8 cellular contexts compared by ENCODE assay signal in the genomic region with DNA sequence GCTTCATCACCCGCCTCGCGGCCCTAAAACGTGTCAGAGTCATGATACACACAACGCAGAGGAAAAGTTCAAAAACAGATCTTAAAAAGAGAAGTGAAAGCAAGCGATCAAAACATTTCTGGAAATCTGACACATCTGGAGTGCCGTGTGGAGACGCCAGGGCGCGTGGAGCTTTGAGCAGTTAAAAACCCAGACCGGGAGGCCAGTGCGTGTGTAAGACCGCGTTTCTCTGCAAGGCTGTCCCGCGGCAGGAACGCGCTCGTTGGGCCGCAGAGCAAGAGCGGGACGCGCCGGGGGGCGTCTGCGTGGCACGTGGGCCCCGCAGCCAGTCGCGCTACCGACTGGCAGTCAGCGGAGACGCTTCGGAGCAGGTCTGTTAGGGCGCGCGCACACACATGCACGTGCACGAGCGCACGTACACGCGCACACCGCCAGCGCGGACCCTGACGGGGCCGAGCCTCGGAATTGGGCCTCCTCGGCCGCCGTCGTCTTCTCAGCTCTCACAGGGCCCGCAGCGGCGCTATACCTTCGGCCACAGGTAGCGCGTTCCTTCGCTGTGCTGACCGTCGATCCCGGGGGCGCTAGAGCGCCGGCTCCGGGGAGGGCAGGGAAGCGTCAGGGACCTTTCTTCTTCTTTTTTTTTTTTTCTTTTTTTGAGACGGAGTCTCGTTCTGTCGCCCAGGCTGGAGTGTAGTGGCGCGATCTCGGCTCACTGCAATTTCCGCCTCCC. TPM values are rescaled to one million over a fixed set of nuclear protein-coding genes. Genes with fewer than 3 reads are reported as not detected.
A peak's percentile ranks its signal among the peaks of the same experiment; 100 is the strongest.
DNase-seq lines count a peak whose midpoint lies in the region; ATAC-seq and FAIRE-seq lines count a peak whose summit lies in the region.

No MANE protein-coding gene starts in this region.

- peak overlapping the region; percentile 26 for H4K8ac ChIP-seq in neuronal stem cell (ENCODE audit: low read depth, low read length)

- no peak overlapping the region for H3K14ac ChIP-seq in neuronal stem cell (ENCODE audit: low read length)

- CTCF ChIA-PET in activated naive CD4-positive, alpha-beta T cell treated with anti-CD3 and anti-CD28 coated beads for 36 hours (lab: Charles Lee) = interaction anchor here (0.7 to 4.8 kb wide), 13 partner anchors 20 to 533 kb away, joined by 3 to 81 read pairs (median 5); partner anchors contain the start of gene RNF6

- ATAC-seq in GM21825 (IDR thresholded peaks at IDR 0.05; ENCODE audit: unreplicated experiment) = peak; percentile 80

- H2BK15ac ChIP-seq in neuronal stem cell (ENCODE audit: low read length) = no peak overlapping the region

- no peak overlapping the region for H2BK120ac ChIP-seq in neuronal stem cell (ENCODE audit: low read depth, low read length)

- no peak overlapping the region for H2BK5ac ChIP-seq in neuronal stem cell (ENCODE audit: low read length)

- no peak overlapping the region for H2BK12ac ChIP-seq in neuronal stem cell (ENCODE audit: low read length)

- no peaks in the 10 kb centered on the region for H3K9me3 Mint-ChIP-seq in activated naive CD4-positive, alpha-beta T cell treated with anti-CD3 and anti-CD28 coated beads for 36 hours

- H3K18ac ChIP-seq in neuronal stem cell (ENCODE audit: low read length) = peak overlapping the region; percentile 92

- H3K4me1 Mint-ChIP-seq in activated naive CD4-positive, alpha-beta T cell treated with anti-CD3 and anti-CD28 coated beads for 36 hours (ENCODE audit: low read depth) = peaks cover 21% of the 10 kb centered on the region

- no peak overlapping the region for H4K91ac ChIP-seq in neuronal stem cell (ENCODE audit: low read depth, low read length, poor library complexity)

- no peak for FAIRE-seq in frontal cortex (lab: Jason Lieb, UNC)

- H3K9me3 ChIP-seq in SJCRH30 (replicated peaks) (no peaks in the 10 kb centered on the region), neuronal stem cell (replicated peaks in 1 of 2; ENCODE audit: control insufficient read depth in 2 of 2, insufficient read depth in 1 of 2, low read depth in 1 of 2, low read length in 2 of 2) (no peaks in the 10 kb centered on the region), subcutaneous abdominal adipose tissue (ENCODE audit: control insufficient read depth in 5 of 5, low read length in 5 of 5) (no peaks in the 10 kb centered on the region)

- no peak overlapping the region for H2AK5ac ChIP-seq in neuronal stem cell (ENCODE audit: low read depth, low read length)

- H3K27ac ChIP-seq in SJCRH30 = no peak overlapping the region; the same call in 1 of the 2 replicates
- no peak overlapping the region for H3K27ac ChIP-seq in neuronal stem cell (replicated peaks; ENCODE audit: low read length)
- peak overlapping the region; percentile 89 for H3K27ac ChIP-seq in subcutaneous abdominal adipose tissue (ENCODE audit: low read depth, low read length)

- no peaks in the 10 kb centered on the region for H3K36me3 ChIP-seq in SJCRH30
- H3K36me3 ChIP-seq in neuronal stem cell (replicated peaks in 1 of 2; ENCODE audit: control insufficient read depth in 2 of 2, insufficient read depth in 2 of 2, low read length in 2 of 2) = no peaks in the 10 kb centered on the region
- peaks cover 0 to 3% (median 0%) of the 10 kb centered on the region in 5 donors for H3K36me3 ChIP-seq in subcutaneous abdominal adipose tissue (ENCODE audit: control insufficient read depth in 5 of 5, insufficient read depth in 5 of 5, low read length in 5 of 5)

- intact Hi-C loops in activated naive CD4-positive, alpha-beta T cell treated with anti-CD3 and anti-CD28 coated beads for 36 hours (cut with micrococcal nuclease) = loop anchor here (1.0 to 10.0 kb wide), 12 partner anchors 35 to 1065 kb away; partner anchors contain the start of genes MTMR6, NUP58, RPL21 and WASF3

- no peaks in the 10 kb centered on the region for H3K79me1 ChIP-seq in neuronal stem cell (ENCODE audit: low read depth, low read length)

- H3K27me3 ChIP-seq in SJCRH30 = no peaks in the 10 kb centered on the region
- H3K27me3 ChIP-seq in neuronal stem cell (ENCODE audit: control insufficient read depth in 3 of 3, insufficient read depth in 3 of 3, low read depth in 1 of 3, low read length in 3 of 3) = no peaks in the 10 kb centered on the region
- no peaks in the 10 kb centered on the region for H3K27me3 ChIP-seq in subcutaneous abdominal adipose tissue (ENCODE audit: control insufficient read depth in 5 of 5, insufficient read depth in 4 of 5, low read length in 5 of 5)

- WGBS in neuronal stem cell (ENCODE audit: extremely low coverage in 2 of 2, insufficient read length in 2 of 2, insufficient replicate concordance in 1 of 2), 2 donors = no CpG with 5 or more reads among the region's 75 CpGs

- peak overlapping the region; percentile 90 for H3K9ac ChIP-seq in neuronal stem cell (ENCODE audit: low read depth, low read length, poor library complexity)
- peak overlapping the region; percentile 70 to 83 (median 79) for H3K9ac ChIP-seq in subcutaneous abdominal adipose tissue (ENCODE audit: low read length in 5 of 5)

- peak overlapping the region; percentile 95 for H3K27ac Mint-ChIP-seq in activated naive CD4-positive, alpha-beta T cell treated with anti-CD3 and anti-CD28 coated beads for 36 hours

- peak overlapping the region; percentile 62 for H3K4me2 ChIP-seq in neuronal stem cell (ENCODE audit: insufficient read depth, low read length, poor library complexity, severe bottlenecking)

- H3K4me3 Mint-ChIP-seq in activated naive CD4-positive, alpha-beta T cell treated with anti-CD3 and anti-CD28 coated beads for 36 hours = peak overlapping the region; percentile 88

- H3K23ac ChIP-seq in neuronal stem cell (ENCODE audit: low read depth, low read length, poor library complexity) = peak overlapping the region; percentile 52

- H3K4ac ChIP-seq in neuronal stem cell (ENCODE audit: low read length) = no peak overlapping the region

- DNase-seq in EH (ENCODE audit: low read depth) (peak; percentile 86), Kasumi-1 (lab: John Stamatoyannopoulos, UW) (peak; percentile 61 to 71), SJCRH30 (peak; percentile 80 to 89), frontal cortex (ENCODE audit: low spot score in 2 of 2) (peak; percentile 57 to 71), neuronal stem cell (ENCODE audit: low spot score) (peak; percentile 84)
- DNase-seq in activated naive CD4-positive, alpha-beta T cell treated with anti-CD3 and anti-CD28 coated beads for 36 hours = peak; percentile 88

- H3K27me3 Mint-ChIP-seq in activated naive CD4-positive, alpha-beta T cell treated with anti-CD3 and anti-CD28 coated beads for 36 hours (ENCODE audit: low read depth) = no peaks in the 10 kb centered on the region

- H2AFZ ChIP-seq in neuronal stem cell (ENCODE audit: low read length) = peak overlapping the region; percentile 86

- H3K4me3 ChIP-seq in SJCRH30 (peak overlapping the region; percentile 60), neuronal stem cell (ENCODE audit: low read length in 2 of 2) (peak overlapping the region; percentile 36 to 78), subcutaneous abdominal adipose tissue (ENCODE audit: low read depth in 1 of 5, low read length in 5 of 5) (peak overlapping the region; percentile 78 to 86 (median 84))

- H3K36me3 Mint-ChIP-seq in activated naive CD4-positive, alpha-beta T cell treated with anti-CD3 and anti-CD28 coated beads for 36 hours (ENCODE audit: low read depth) = peaks cover 4% of the 10 kb centered on the region

- peaks cover 7% of the 10 kb centered on the region; the same call in 1 of the 2 replicates for H3K4me1 ChIP-seq in SJCRH30
- no peaks in the 10 kb centered on the region for H3K4me1 ChIP-seq in neuronal stem cell (ENCODE audit: control insufficient read depth in 2 of 2, insufficient read depth in 1 of 2, low read depth in 1 of 2, low read length in 2 of 2)
- H3K4me1 ChIP-seq in subcutaneous abdominal adipose tissue (ENCODE audit: control insufficient read depth in 5 of 5, insufficient read depth in 5 of 5, low read length in 5 of 5) = peaks cover 0 to 21% (median 18%) of the 10 kb centered on the region in 5 donors

RNA-seq across cellular contexts. Expression of gene RNF6, which starts 35.8 kb away (rescaled TPM):
- 39.3 and 41.6 TPM in 2 replicates for total RNA-seq in SJCRH30 (2014; rRNA removed; shearing (Covaris generic))
- total RNA-seq in activated naive CD4-positive, alpha-beta T cell treated with anti-CD3 and anti-CD28 coated beads for 36 hours = 10 to 100 TPM; 38.2 to 39.4 TPM
- total RNA-seq in frontal cortex = 22.8 TPM
- 17.1 TPM for polyA plus RNA-seq in neuronal stem cell (2013, experiment 1 of 2)
- 17.6 TPM for polyA plus RNA-seq in neuronal stem cell (2013, experiment 2 of 2)
